Comparison of ENCODE assay signal across 4 cellular contexts in the genomic region with DNA sequence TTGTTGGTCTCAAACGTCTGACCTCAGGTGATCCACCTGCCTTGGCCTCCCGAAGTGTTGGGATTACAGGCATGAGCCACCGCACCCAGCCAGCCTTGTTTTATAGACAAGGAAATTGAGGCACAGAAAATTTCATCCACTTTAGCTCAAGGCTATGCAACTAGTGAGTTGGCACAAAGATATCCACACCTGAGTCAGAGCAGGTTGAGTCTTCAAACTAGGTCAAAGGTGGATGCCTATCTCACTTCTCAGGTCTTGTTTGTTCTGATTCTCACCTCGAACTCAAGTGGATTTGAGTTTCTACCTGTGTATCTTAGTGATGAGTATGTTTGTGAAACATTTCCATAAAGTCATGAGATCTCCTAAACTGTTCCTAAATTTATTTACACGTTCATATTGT.
"Had no signal": no experiment of that assay in that cellular context is flagged by ENCODE, and none has a peak within 500 bp of the region (broad histone marks: within the 10 kb centered on the region; RNA-seq: fewer than 3 reads in every experiment).

No MANE protein-coding gene starts in this region.

- ATAC-seq: GM23338 had no signal

- H3K4me3 Mint-ChIP-seq: GM23338, H9 had no signal

- H3K4me1 Mint-ChIP-seq: GM23338, H9 had no signal

- DNase-seq: H9, HCEC 1CT, IMR-90 had no signal

- H3K27ac Mint-ChIP-seq: GM23338, H9 had no signal

- H2AFZ ChIP-seq: GM23338 had no signal

- H3K4me3 ChIP-seq: GM23338 had no signal

- H3K4me2 ChIP-seq: GM23338 had no signal
